25 cellular contexts compared by ENCODE assay signal in the genomic region with DNA sequence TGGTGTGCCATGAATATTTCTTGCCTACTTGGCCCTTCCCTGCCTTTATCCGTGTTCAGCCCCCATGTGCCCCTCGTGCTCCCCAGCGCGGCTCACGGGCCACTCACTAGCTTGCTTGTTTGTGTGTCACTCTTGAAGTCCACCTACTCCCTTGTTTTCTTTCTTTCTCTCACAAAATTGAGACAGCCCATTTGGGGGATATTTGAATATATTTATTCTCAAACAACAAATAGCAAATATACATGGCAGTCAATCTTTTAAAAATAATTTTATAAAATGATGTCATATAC.
"Had no signal": no experiment of that assay in that cellular context is flagged by ENCODE, and none has a peak within 500 bp of the region (broad histone marks: within the 10 kb centered on the region; RNA-seq: fewer than 3 reads in every experiment).

No MANE protein-coding gene starts in this region.

- H3K4me2 ChIP-seq: SK-N-SH had no signal

- H3K9me3 Mint-ChIP-seq: activated CD4-positive, alpha-beta memory T cell treated with anti-CD3 and anti-CD28 coated beads, Interleukin-2, amount 10 ng/mL, durations not matched to agents 7 days and 5 days; activated naive CD8-positive, alpha-beta T cell treated with anti-CD3 and anti-CD28 coated beads, Interleukin-2, amount 50 U/mL, for 24 hours; activated T-helper 17 cell treated with anti-CD3 and anti-CD28 coated beads, Interleukin-2, amount 50 U/mL, for 72 hours had no signal

- ATAC-seq: activated CD4-positive, alpha-beta T cell treated with anti-CD3 and anti-CD28 coated beads for 36 hours; Right ventricle myocardium inferior had no signal

- H3K27me3 ChIP-seq: brain microvascular endothelial cell, cardiac muscle cell had no signal

- H3K27ac Mint-ChIP-seq: activated CD4-positive, alpha-beta memory T cell treated with anti-CD3 and anti-CD28 coated beads, Interleukin-2, amount 10 ng/mL, durations not matched to agents 7 days and 5 days; activated CD4-positive, alpha-beta T cell treated with anti-CD3 and anti-CD28 coated beads for 36 hours; activated naive CD8-positive, alpha-beta T cell treated with anti-CD3 and anti-CD28 coated beads, Interleukin-2, amount 50 U/mL, for 24 hours; activated T-helper 17 cell treated with anti-CD3 and anti-CD28 coated beads, Interleukin-2, amount 50 U/mL, for 72 hours had no signal

- H3K9me3 ChIP-seq: SJCRH30, SK-N-SH had no signal

- H3K27ac ChIP-seq: brain microvascular endothelial cell, cardiac muscle cell, SJCRH30, VCaP had no signal

- H3K4me3 ChIP-seq: cardiac muscle cell, SJCRH30 had no signal

- H3K9me2 ChIP-seq: SK-N-SH had no signal

- H3K9ac ChIP-seq: SK-N-SH had no signal

- H3K4me1 ChIP-seq: SJCRH30 had no signal

- H3K4me1 Mint-ChIP-seq: activated CD4-positive, alpha-beta memory T cell treated with anti-CD3 and anti-CD28 coated beads, Interleukin-2, amount 10 ng/mL, durations not matched to agents 7 days and 5 days; activated CD4-positive, alpha-beta T cell treated with anti-CD3 and anti-CD28 coated beads for 36 hours; activated naive CD8-positive, alpha-beta T cell treated with anti-CD3 and anti-CD28 coated beads, Interleukin-2, amount 50 U/mL, for 24 hours; activated T-helper 17 cell treated with anti-CD3 and anti-CD28 coated beads, Interleukin-2, amount 50 U/mL, for 72 hours had no signal

- H3K4me3 Mint-ChIP-seq: activated CD4-positive, alpha-beta memory T cell treated with anti-CD3 and anti-CD28 coated beads, Interleukin-2, amount 10 ng/mL, durations not matched to agents 7 days and 5 days; activated CD4-positive, alpha-beta T cell treated with anti-CD3 and anti-CD28 coated beads for 36 hours; activated naive CD8-positive, alpha-beta T cell treated with anti-CD3 and anti-CD28 coated beads, Interleukin-2, amount 50 U/mL, for 24 hours; activated T-helper 17 cell treated with anti-CD3 and anti-CD28 coated beads, Interleukin-2, amount 50 U/mL, for 72 hours had no signal

- H3K36me3 ChIP-seq: brain microvascular endothelial cell, cardiac muscle cell, SJCRH30 had no signal

- DNase-seq: activated CD4-positive, alpha-beta memory T cell treated with anti-CD3 and anti-CD28 coated beads, Interleukin-2, amount 10 ng/mL, durations not matched to agents 7 days and 5 days; activated CD4-positive, alpha-beta T cell treated with anti-CD3 and anti-CD28 coated beads for 36 hours; activated CD4-positive, alpha-beta T cell treated with anti-CD3 and anti-CD28 coated beads, Interleukin-2, amount 50 U/mL, for 1 hour; activated naive CD4-positive, alpha-beta T cell treated with anti-CD3 and anti-CD28 coated beads, Interleukin-2, amount 50 U/mL, for 16 hours; activated naive CD8-positive, alpha-beta T cell treated with anti-CD3 and anti-CD28 coated beads, Interleukin-2, amount 50 U/mL, for 24 hours; activated T-cell treated with anti-CD3 and anti-CD28 coated beads for 4 hours; activated T-cell treated with anti-CD3 and anti-CD28 coated beads, Interleukin-2, amount 50 U/mL, for 48 hours; Kasumi-1; KBM-7; NCI-H1048; NCI-H1930; NCI-H2171 treated with DMSO at 0.1 percent for 48 hours; NCI-H345; NCI-H510A; NCI-H526 treated with DMSO at 0.1 percent for 48 hours; NCI-H82; RPMI8226; SJCRH30; SK-N-SH; T-helper 1 cell had no signal
